In genomic region chr22:26658671-26659478, GRCh38 we compare ENCODE assay signal across 8 cellular contexts. TPM values are rescaled to one million over a fixed set of nuclear protein-coding genes. Genes with fewer than 3 reads are reported as not detected.
DNase-seq lines count a peak whose midpoint lies in the region; ATAC-seq and TF ChIP-seq lines count a peak whose summit lies in the region.

No MANE protein-coding gene starts in this region.

- H3K79me2 ChIP-seq in H9 (ENCODE audit: insufficient read depth, low read length) = no peaks in the 10 kb centered on the region; the same call in 1 of the 2 replicates

- H3K36me3 Mint-ChIP-seq in H9 (ENCODE audit: insufficient read depth in 1 of 3, low read depth in 3 of 3) (peaks cover 12 to 32% (median 19%) of the 10 kb centered on the region in 3 experiments; a peak in 6 of 7 replicates), T-helper 17 cell (ENCODE audit: low read depth) (no peaks in the 10 kb centered on the region)

- no peaks in the 10 kb centered on the region for H3K79me1 ChIP-seq in H9 (ENCODE audit: insufficient read depth, low read depth, low read length, poor library complexity, severe bottlenecking)

- peak overlapping the region; percentile 44; the same call in 1 of the 2 replicates for H3K4me3 ChIP-seq in iPS DF 6.9 (ENCODE audit: low read length)

- H3K9me3 ChIP-seq in H9 (ENCODE audit: control insufficient read depth, low read depth, low read length) (no peaks in the 10 kb centered on the region), T-helper 17 cell (ENCODE audit: control insufficient read depth, low read length, poor library complexity, severe bottlenecking) (no peaks in the 10 kb centered on the region), iPS DF 6.9 (ENCODE audit: control insufficient read depth, insufficient read depth, low read length) (no peaks in the 10 kb centered on the region)

- TF ChIP-seq CTCF in H9 (conservative IDR thresholded peaks at IDR 0.05) = no peak

- ATAC-seq in T-helper 17 cell (peak; percentile 72), GM18870 (IDR thresholded peaks at IDR 0.05; ENCODE audit: unreplicated experiment) (no peak)

- H2BK15ac ChIP-seq in H9 (ENCODE audit: low read depth, low read length) = no peak overlapping the region

- H3K4ac ChIP-seq in H9 (ENCODE audit: low read depth, low read length) = no peak overlapping the region

- H3K9ac ChIP-seq in H9 (ENCODE audit: extremely low read depth, insufficient read length, low read length) = no peak overlapping the region

- H3K23ac ChIP-seq in H9 (ENCODE audit: insufficient read length, low read depth, low read length) = no peak overlapping the region

- H4K8ac ChIP-seq in H9 (replicated peaks; ENCODE audit: insufficient read length, low read depth, low read length) = no peak overlapping the region

- H3K27ac ChIP-seq in H9 (ENCODE audit: insufficient read length, low read depth, low read length) = no peak overlapping the region
- peak overlapping the region; percentile 86 for H3K27ac ChIP-seq in angular gyrus (ENCODE audit: low read depth, low read length)
- no peak overlapping the region for H3K27ac ChIP-seq in iPS DF 6.9 (ENCODE audit: low read length)

- H3K27ac Mint-ChIP-seq in H9 (peak overlapping the region; percentile 82 to 97 (median 93)), T-helper 17 cell (peak overlapping the region; percentile 59)

- H2BK20ac ChIP-seq in H9 (ENCODE audit: low read depth, low read length, poor library complexity, severe bottlenecking) = no peak overlapping the region

- H3K23me2 ChIP-seq in H9 (ENCODE audit: insufficient read length, low read depth, low read length, poor library complexity, severe bottlenecking) = peaks cover 16% of the 10 kb centered on the region

- DNase-seq in DMS 273 (lab: John Stamatoyannopoulos, UW; ENCODE audit: unreplicated experiment) (peak; percentile 95), H9 (peak; percentile 96), NCI-H1694 (lab: John Stamatoyannopoulos, UW) (peak; percentile 81), T-helper 17 cell (peak; percentile 28 to 57 (median 36)), iPS DF 6.9 (ENCODE audit: low read depth, low spot score) (no peak)
- peak; percentile 62 to 80 for DNase-seq in stimulated activated CD4-positive, alpha-beta T cell treated with anti-CD3 and anti-CD28 coated beads, Interleukin-12 subunit alpha, Interleukin-12 subunit beta, amount 100 ng/mL, for 24 hours (ENCODE audit: low read depth in 2 of 2)

- H3K4me1 ChIP-seq in H9 (ENCODE audit: insufficient read depth, low read length) (no peaks in the 10 kb centered on the region; the same call in 1 of the 2 replicates), iPS DF 6.9 (ENCODE audit: control insufficient read depth, insufficient read depth, low read length) (peaks cover 1% of the 10 kb centered on the region; the same call in 1 of the 2 replicates)

- H3K27me3 ChIP-seq in H9 (ENCODE audit: insufficient read depth, low read length) (no peaks in the 10 kb centered on the region), iPS DF 6.9 (ENCODE audit: control insufficient read depth, insufficient read depth, low read length) (no peaks in the 10 kb centered on the region; the same call in 1 of the 2 replicates)

- H2BK5ac ChIP-seq in H9 (ENCODE audit: insufficient read length, low read length) = no peak overlapping the region

- no CpG with 5 or more reads among the region's 27 CpGs for WGBS in H9 (ENCODE audit: extremely low coverage, insufficient read length, low lambda C conversion rate)
- WGBS in iPS DF 6.9 (ENCODE audit: insufficient coverage, insufficient read length) = no CpG with 5 or more reads among the region's 27 CpGs

- peaks cover 22% of the 10 kb centered on the region for H3K27me3 Mint-ChIP-seq in H9 (ENCODE audit: low read depth)
- no peaks in the 10 kb centered on the region for H3K27me3 Mint-ChIP-seq in T-helper 17 cell

- H3K4me3 Mint-ChIP-seq in H9 = peak overlapping the region; percentile 81 to 99
- peak overlapping the region; percentile 94 for H3K4me3 Mint-ChIP-seq in T-helper 17 cell

- no peaks in the 10 kb centered on the region; the same call in 1 of the 2 replicates for H3K36me3 ChIP-seq in iPS DF 6.9 (ENCODE audit: control insufficient read depth, insufficient read depth, low read length)

- H4K20me1 ChIP-seq in H9 (ENCODE audit: control insufficient read depth, insufficient read depth, insufficient read length) = no peaks in the 10 kb centered on the region

- H2BK120ac ChIP-seq in H9 (ENCODE audit: low read depth, low read length, poor library complexity, severe bottlenecking) = no peak overlapping the region

- no peak overlapping the region for H4K5ac ChIP-seq in H9 (ENCODE audit: insufficient read length, low read depth, low read length)

- H2BK12ac ChIP-seq in H9 (ENCODE audit: insufficient read length, low read depth, low read length) = no peak overlapping the region

- H3K14ac ChIP-seq in H9 (ENCODE audit: insufficient read depth, low read length) = peak overlapping the region; percentile 4; the same call in 1 of the 2 replicates

- H3K56ac ChIP-seq in H9 (ENCODE audit: insufficient read length, low read depth, low read length) = no peak overlapping the region

- H2AK5ac ChIP-seq in H9 (ENCODE audit: insufficient read length, low read length) = no peak overlapping the region

- H2AFZ ChIP-seq in H9 (ENCODE audit: low read length) = no peak overlapping the region

- no peak overlapping the region for H3T11ph ChIP-seq in H9 (ENCODE audit: low read length)

- H3K18ac ChIP-seq in H9 (ENCODE audit: insufficient read length, low read depth, low read length) = no peak overlapping the region

- no peaks in the 10 kb centered on the region; a peak in 1 of 5 replicates for H3K9me3 Mint-ChIP-seq in H9

- H3K4me1 Mint-ChIP-seq in H9 = peaks cover 40 to 48% of the 10 kb centered on the region in 2 experiments
- peaks cover 26% of the 10 kb centered on the region for H3K4me1 Mint-ChIP-seq in T-helper 17 cell

- H4K91ac ChIP-seq in H9 (ENCODE audit: insufficient read length, low read depth, low read length) = no peak overlapping the region

- peak overlapping the region; percentile 75 for H3K4me2 ChIP-seq in H9 (ENCODE audit: insufficient read depth, insufficient read length, low read length)

RNA-seq across cellular contexts. Expression of gene MIAT, which starts 1.5 kb away (rescaled TPM):
- 77.0 and 85.6 TPM in 2 replicates for total RNA-seq in H9 (2021)
- total RNA-seq in T-helper 17 cell = 100 to 1,000 TPM in 1 of 2 donors, 10 to 100 TPM in 1; 83.4 to 116 TPM

RNA-seq across cellular contexts. Expression of gene CRYBA4, which starts 37.1 kb away (rescaled TPM):
- 0.37 and 0.52 TPM in 2 replicates for total RNA-seq in H9 (2021)
- not detected for total RNA-seq in T-helper 17 cell

RNA-seq across cellular contexts. Expression of gene CRYBB1, which starts 41.0 kb away (rescaled TPM):
- total RNA-seq in H9 (2021) (4.3 and 5.4 TPM in 2 replicates), T-helper 17 cell (not detected)
